8 cellular contexts compared by ENCODE assay signal in the genomic region with DNA sequence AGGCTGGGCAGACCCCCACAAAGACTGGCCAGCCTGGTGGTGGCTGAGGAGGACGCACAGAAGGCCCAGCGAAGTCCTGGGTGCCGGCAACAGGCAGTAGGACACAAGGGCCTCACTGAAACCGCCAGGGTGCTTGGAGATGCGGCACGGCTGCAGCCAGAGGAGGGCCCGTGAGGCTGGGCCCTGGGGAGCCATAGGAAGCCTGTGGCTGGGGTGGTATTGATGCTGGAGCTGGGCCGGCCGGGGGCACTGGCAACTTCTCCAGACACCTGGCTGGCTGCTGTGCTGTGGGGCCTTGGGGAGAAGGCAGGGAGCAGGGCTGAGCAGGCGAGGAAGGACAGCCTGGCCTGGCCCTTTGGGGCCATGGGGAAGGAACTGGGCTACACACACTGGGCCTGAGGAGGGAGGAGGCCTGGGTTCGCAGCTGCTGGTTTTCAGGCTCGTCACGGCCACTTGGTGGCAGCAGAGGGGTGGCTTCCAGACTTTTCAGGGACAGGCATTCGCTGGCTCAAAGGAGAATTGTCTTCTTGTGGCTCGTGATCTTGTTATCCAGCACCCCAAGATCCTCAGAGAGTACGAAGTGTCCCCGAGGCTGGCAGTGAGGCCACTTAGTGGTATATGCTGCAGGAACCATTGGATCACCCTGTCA. TPM values are rescaled to one million over a fixed set of nuclear protein-coding genes. Genes with fewer than 3 reads are reported as not detected.
DNase-seq lines count a peak whose midpoint lies in the region; ATAC-seq and TF ChIP-seq lines count a peak whose summit lies in the region.

No MANE protein-coding gene starts in this region.

- intact Hi-C loops in naive thymus-derived CD4-positive, alpha-beta T cell (cut with micrococcal nuclease), result loop anchor here (1.0 to 5.0 kb wide), 9 partner anchors 29 to 597 kb away; a partner anchor contains a TSS
- intact Hi-C loops in stomach (cut with DNase I; ENCODE audit: low total_unique reads), result loop anchor here (10.0 kb wide), 1 partner anchor 110 kb away; no protein-coding TSS in a partner anchor

- peak overlapping the region in 5 of 11 experiments; percentile 24 to 44 (median 35); a peak in 8 of 22 replicates for H3K9ac ChIP-seq in BLaER1 treated with 17β-estradiol and CSF1 and Interleukin-3, amounts not matched to agents 10 nM and 100 nM

- H3K36me3 ChIP-seq in BLaER1 treated with 17β-estradiol and CSF1 and Interleukin-3, amounts not matched to agents 10 nM and 100 nM, result no peaks in the 10 kb centered on the region
- no peaks in the 10 kb centered on the region for H3K36me3 ChIP-seq in naive thymus-derived CD4-positive, alpha-beta T cell (ENCODE audit: control insufficient read depth in 2 of 3, insufficient read depth in 3 of 3, low read length in 3 of 3)
- H3K36me3 ChIP-seq in stomach, result no peaks in the 10 kb centered on the region

- peaks cover 0 to 3% (median 0%) of the 10 kb centered on the region in 7 donors for H3K4me1 Mint-ChIP-seq in naive thymus-derived CD4-positive, alpha-beta T cell

- WGBS in stomach, 5 donors, result 41 to 68% (median 43%) methylated on average over 7 to 17 of the region's 17 CpGs

- DNase-seq in GM20000 (ENCODE audit: low spot score) (peak; percentile 70), NOMO-1 treated with DMSO at 0.1 percent for 48 hours (lab: John Stamatoyannopoulos, UW; ENCODE audit: unreplicated experiment) (peak; percentile 67), activated T-cell treated with anti-CD3 and anti-CD28 coated beads for 1 hour (ENCODE audit: low read depth) (peak; percentile 39), erythroblast (lab: John Stamatoyannopoulos, UW) (peak; percentile 38 to 65), stomach (peak; percentile 61)
- DNase-seq in naive thymus-derived CD4-positive, alpha-beta T cell, result peak; percentile 26 to 71 (median 57)

- no peak overlapping the region for H3K4me3 Mint-ChIP-seq in naive thymus-derived CD4-positive, alpha-beta T cell

- H3K9me3 Mint-ChIP-seq in naive thymus-derived CD4-positive, alpha-beta T cell, result no peaks in the 10 kb centered on the region

- peaks cover 35 to 100% (median 87%) of the 10 kb centered on the region in 11 experiments for H3K27me3 ChIP-seq in BLaER1 treated with 17β-estradiol and CSF1 and Interleukin-3, amounts not matched to agents 10 nM and 100 nM
- no peaks in the 10 kb centered on the region for H3K27me3 ChIP-seq in naive thymus-derived CD4-positive, alpha-beta T cell (ENCODE audit: control insufficient read depth in 2 of 2, insufficient read depth in 2 of 2, low read length in 2 of 2)
- H3K27me3 ChIP-seq in stomach, result peaks cover 0 to 11% (median 5%) of the 10 kb centered on the region in 3 donors

- H3K27ac Mint-ChIP-seq in naive thymus-derived CD4-positive, alpha-beta T cell, result no peak overlapping the region

- peak overlapping the region in 10 of 11 experiments; percentile 21 to 65 (median 44); a peak in 15 of 22 replicates for H3K4me2 ChIP-seq in BLaER1 treated with 17β-estradiol and CSF1 and Interleukin-3, amounts not matched to agents 10 nM and 100 nM

- no peaks in the 10 kb centered on the region for H3K9me3 ChIP-seq in BLaER1 treated with 17β-estradiol and CSF1 and Interleukin-3, amounts not matched to agents 10 nM and 100 nM (replicated peaks in 1 of 11)
- no peaks in the 10 kb centered on the region for H3K9me3 ChIP-seq in naive thymus-derived CD4-positive, alpha-beta T cell (ENCODE audit: control insufficient read depth in 2 of 3, low read length in 3 of 3)
- no peaks in the 10 kb centered on the region for H3K9me3 ChIP-seq in stomach

- peak overlapping the region in 3 of 11 experiments; percentile 11 to 32 (median 26); a peak in 2 of 22 replicates for H3K27ac ChIP-seq in BLaER1 treated with 17β-estradiol and CSF1 and Interleukin-3, amounts not matched to agents 10 nM and 100 nM
- H3K27ac ChIP-seq in naive thymus-derived CD4-positive, alpha-beta T cell (ENCODE audit: low read depth, low read length), result no peak overlapping the region
- H3K27ac ChIP-seq in stomach, result no peak overlapping the region

- peaks cover 0 to 51% (median 6%) of the 10 kb centered on the region in 11 experiments; a peak in 12 of 22 replicates for H4K20me1 ChIP-seq in BLaER1 treated with 17β-estradiol and CSF1 and Interleukin-3, amounts not matched to agents 10 nM and 100 nM

- peaks cover 45 to 64% (median 55%) of the 10 kb centered on the region in 10 experiments for H3K4me1 ChIP-seq in BLaER1 treated with 17β-estradiol and CSF1 and Interleukin-3, amounts not matched to agents 10 nM and 100 nM
- H3K4me1 ChIP-seq in naive thymus-derived CD4-positive, alpha-beta T cell (ENCODE audit: control insufficient read depth in 2 of 2, insufficient read depth in 2 of 2, low read length in 2 of 2), result no peaks in the 10 kb centered on the region
- no peaks in the 10 kb centered on the region for H3K4me1 ChIP-seq in stomach

- peak; percentile 42 for TF ChIP-seq CTCF in GM20000 (IDR thresholded peaks at IDR 0.05; ENCODE audit: extremely low read depth, missing control alignments)
- peak in 4 of 7 experiments; percentile 42 to 55 (median 46) for TF ChIP-seq CTCF in stomach (IDR thresholded peaks at IDR 0.05)

- H3K27me3 Mint-ChIP-seq in naive thymus-derived CD4-positive, alpha-beta T cell, result no peaks in the 10 kb centered on the region

- peak; percentile 78 for ATAC-seq in naive thymus-derived CD4-positive, alpha-beta T cell
- no peak for ATAC-seq in GM18505 (IDR thresholded peaks at IDR 0.05; ENCODE audit: unreplicated experiment)

- no peak for TF ChIP-seq POLR2A in erythroblast (IDR thresholded peaks at IDR 0.05; ENCODE audit: low read length)
- TF ChIP-seq POLR2A in stomach (IDR thresholded peaks at IDR 0.05), result no peak
- TF ChIP-seq POLR2A in GM18505 (IDR thresholded peaks at IDR 0.05; ENCODE audit: borderline replicate concordance, extremely low read depth, insufficient read depth, insufficient read length), result no peak

- H3K4me3 ChIP-seq in BLaER1 treated with 17β-estradiol and CSF1 and Interleukin-3, amounts not matched to agents 10 nM and 100 nM, result no peak overlapping the region
- no peak overlapping the region for H3K4me3 ChIP-seq in naive thymus-derived CD4-positive, alpha-beta T cell (ENCODE audit: low read length)
- H3K4me3 ChIP-seq in stomach, result no peak overlapping the region

- POLR2A ChIA-PET in naive thymus-derived CD4-positive, alpha-beta T cell (lab: Charles Lee), result interaction anchor here (0.9 kb wide), 1 partner anchor 52 kb away, joined by 4 read pairs; no protein-coding TSS in a partner anchor

- no peaks in the 10 kb centered on the region for H3K36me3 Mint-ChIP-seq in naive thymus-derived CD4-positive, alpha-beta T cell

- TF ChIP-seq EP300 in stomach (IDR thresholded peaks at IDR 0.05), result no peak

- CTCF ChIA-PET in naive thymus-derived CD4-positive, alpha-beta T cell (lab: Charles Lee), result interaction anchor here (0.7 to 4.8 kb wide), 8 partner anchors 16 to 116 kb away, joined by 3 to 27 read pairs (median 4); a partner anchor contains a TSS

RNA-seq across cellular contexts. Expression of a gene that starts 37.2 kb away (rescaled TPM):
- not detected for total RNA-seq in naive thymus-derived CD4-positive, alpha-beta T cell
- not detected for polyA plus RNA-seq in naive thymus-derived CD4-positive, alpha-beta T cell
- total RNA-seq in stomach, result under 1 TPM in 1 of 5 donors, not detected in 4; 0.55 TPM
- polyA plus RNA-seq in stomach, result under 1 TPM in 1 of 3 donors, not detected in 2; 0.03 TPM

RNA-seq across cellular contexts. Expression of a gene that starts 44.3 kb away (rescaled TPM):
- total RNA-seq in naive thymus-derived CD4-positive, alpha-beta T cell, result 10 to 100 TPM; 13.7 to 27.6 (median 21.0) TPM
- polyA plus RNA-seq in naive thymus-derived CD4-positive, alpha-beta T cell, result 10 to 100 TPM; 33.9 to 42.0 TPM
- total RNA-seq in stomach, result 10 to 100 TPM in 3 of 5 donors, under 1 TPM in 1, not detected in 1; 0.58 to 55.4 (median 17.0) TPM
- polyA plus RNA-seq in stomach, result 10 to 100 TPM; 26.2 to 36.5 (median 32.2) TPM

RNA-seq across cellular contexts. Expression of a gene that starts 59.9 kb away (rescaled TPM):
- total RNA-seq in naive thymus-derived CD4-positive, alpha-beta T cell, result not detected
- polyA plus RNA-seq in naive thymus-derived CD4-positive, alpha-beta T cell, result not detected
- 10 to 100 TPM in 3 of 5 donors, 1 to 10 TPM in 2; 6.2 to 64.3 (median 21.9) TPM for total RNA-seq in stomach
- polyA plus RNA-seq in stomach, result 10 to 100 TPM in 2 of 3 donors, 1 to 10 TPM in 1; 9.3 to 22.7 (median 10.5) TPM

Comparison
In these comparisons a context has a peak if more than half of its experiments do, and no peak if none do; other contexts are left out.
1. RNA of a gene that starts 59.9 kb away (total RNA-seq): 6.2 to 64.3 TPM in stomach; not detected in naive thymus-derived CD4-positive, alpha-beta T cell; every median in the first group is over 4 times any median in the second.
2. Peak in every context shown above with its lines, with median percentiles within 50 percentile points of each other: DNase-seq.